In the genomic region with DNA sequence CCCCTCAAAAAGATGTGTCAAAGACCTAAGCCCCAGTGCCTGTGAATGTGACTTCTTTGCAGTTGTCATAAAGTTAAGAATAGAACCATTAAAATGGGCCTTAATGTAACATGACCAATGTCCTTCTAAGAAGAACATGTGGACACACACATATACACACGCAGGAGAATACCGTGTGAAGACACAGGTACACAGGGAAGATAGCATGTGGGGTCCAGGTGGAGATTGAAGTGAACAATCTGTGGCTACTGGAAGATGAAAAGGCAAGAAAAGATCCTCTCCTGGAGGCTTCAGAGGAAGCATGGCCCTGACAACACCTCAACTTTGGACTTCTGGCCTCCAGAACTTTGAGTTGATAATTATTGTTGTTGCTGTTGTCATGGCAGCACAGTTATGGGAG, we compare ENCODE assay signal across 2 cellular contexts.
TF ChIP-seq lines count a peak whose summit lies in the region.

No MANE protein-coding gene starts in this region.

TF ChIP-seq in WTC11, 78 proteins besides CTCF, POLR2A, EP300 and RAD21 (continued from another document and continues in another):
- TF ChIP-seq, protein P1, sequence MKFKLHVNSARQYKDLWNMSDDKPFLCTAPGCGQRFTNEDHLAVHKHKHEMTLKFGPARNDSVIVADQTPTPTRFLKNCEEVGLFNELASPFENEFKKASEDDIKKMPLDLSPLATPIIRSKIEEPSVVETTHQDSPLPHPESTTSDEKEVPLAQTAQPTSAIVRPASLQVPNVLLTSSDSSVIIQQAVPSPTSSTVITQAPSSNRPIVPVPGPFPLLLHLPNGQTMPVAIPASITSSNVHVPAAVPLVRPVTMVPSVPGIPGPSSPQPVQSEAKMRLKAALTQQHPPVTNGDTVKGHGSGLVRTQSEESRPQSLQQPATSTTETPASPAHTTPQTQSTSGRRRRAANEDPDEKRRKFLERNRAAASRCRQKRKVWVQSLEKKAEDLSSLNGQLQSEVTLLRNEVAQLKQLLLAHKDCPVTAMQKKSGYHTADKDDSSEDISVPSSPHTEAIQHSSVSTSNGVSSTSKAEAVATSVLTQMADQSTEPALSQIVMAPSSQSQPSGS (CRISPR knock-in tag; IDR thresholded peaks at IDR 0.05; ENCODE audit: borderline replicate concordance, low read depth) = no peak
- TF ChIP-seq ZNF671 (CRISPR knock-in tag; IDR thresholded peaks at IDR 0.05) (no peak), SMAD3 (CRISPR knock-in tag; IDR thresholded peaks at IDR 0.05; ENCODE audit: borderline replicate concordance) (no peak), NFE2L1 (CRISPR knock-in tag; IDR thresholded peaks at IDR 0.05) (no peak), MLX (CRISPR knock-in tag; IDR thresholded peaks at IDR 0.05) (no peak), NFYB (CRISPR knock-in tag; conservative IDR thresholded peaks at IDR 0.05; ENCODE audit: low read depth) (no peak), PRRX2 (CRISPR knock-in tag; IDR thresholded peaks at IDR 0.05) (0 out of 2 replicates have a peak, but pooled peaks have one; percentile 78), NR3C1 (CRISPR knock-in tag; conservative IDR thresholded peaks at IDR 0.05; ENCODE audit: low read depth) (no peak), SMAD4 (CRISPR knock-in tag; IDR thresholded peaks at IDR 0.05) (no peak), FOXJ3 (CRISPR knock-in tag; IDR thresholded peaks at IDR 0.05; ENCODE audit: borderline replicate concordance) (no peak), NFATC4 (CRISPR knock-in tag; IDR thresholded peaks at IDR 0.05) (peak; percentile 59; the same call in 1 of the 2 replicates), ZBTB43 (CRISPR knock-in tag; IDR thresholded peaks at IDR 0.05) (no peak), CREM (CRISPR knock-in tag; IDR thresholded peaks at IDR 0.05) (no peak), CREB1 (CRISPR knock-in tag; IDR thresholded peaks at IDR 0.05) (no peak), RELA (CRISPR knock-in tag; IDR thresholded peaks at IDR 0.05; ENCODE audit: borderline replicate concordance) (no peak)
- TF ChIP-seq, protein P2, sequence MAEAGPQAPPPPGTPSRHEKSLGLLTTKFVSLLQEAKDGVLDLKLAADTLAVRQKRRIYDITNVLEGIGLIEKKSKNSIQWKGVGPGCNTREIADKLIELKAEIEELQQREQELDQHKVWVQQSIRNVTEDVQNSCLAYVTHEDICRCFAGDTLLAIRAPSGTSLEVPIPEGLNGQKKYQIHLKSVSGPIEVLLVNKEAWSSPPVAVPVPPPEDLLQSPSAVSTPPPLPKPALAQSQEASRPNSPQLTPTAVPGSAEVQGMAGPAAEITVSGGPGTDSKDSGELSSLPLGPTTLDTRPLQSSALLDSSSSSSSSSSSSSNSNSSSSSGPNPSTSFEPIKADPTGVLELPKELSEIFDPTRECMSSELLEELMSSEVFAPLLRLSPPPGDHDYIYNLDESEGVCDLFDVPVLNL (CRISPR knock-in tag; IDR thresholded peaks at IDR 0.05; ENCODE audit: borderline replicate concordance, low read depth) = no peak
- TF ChIP-seq, protein P3, sequence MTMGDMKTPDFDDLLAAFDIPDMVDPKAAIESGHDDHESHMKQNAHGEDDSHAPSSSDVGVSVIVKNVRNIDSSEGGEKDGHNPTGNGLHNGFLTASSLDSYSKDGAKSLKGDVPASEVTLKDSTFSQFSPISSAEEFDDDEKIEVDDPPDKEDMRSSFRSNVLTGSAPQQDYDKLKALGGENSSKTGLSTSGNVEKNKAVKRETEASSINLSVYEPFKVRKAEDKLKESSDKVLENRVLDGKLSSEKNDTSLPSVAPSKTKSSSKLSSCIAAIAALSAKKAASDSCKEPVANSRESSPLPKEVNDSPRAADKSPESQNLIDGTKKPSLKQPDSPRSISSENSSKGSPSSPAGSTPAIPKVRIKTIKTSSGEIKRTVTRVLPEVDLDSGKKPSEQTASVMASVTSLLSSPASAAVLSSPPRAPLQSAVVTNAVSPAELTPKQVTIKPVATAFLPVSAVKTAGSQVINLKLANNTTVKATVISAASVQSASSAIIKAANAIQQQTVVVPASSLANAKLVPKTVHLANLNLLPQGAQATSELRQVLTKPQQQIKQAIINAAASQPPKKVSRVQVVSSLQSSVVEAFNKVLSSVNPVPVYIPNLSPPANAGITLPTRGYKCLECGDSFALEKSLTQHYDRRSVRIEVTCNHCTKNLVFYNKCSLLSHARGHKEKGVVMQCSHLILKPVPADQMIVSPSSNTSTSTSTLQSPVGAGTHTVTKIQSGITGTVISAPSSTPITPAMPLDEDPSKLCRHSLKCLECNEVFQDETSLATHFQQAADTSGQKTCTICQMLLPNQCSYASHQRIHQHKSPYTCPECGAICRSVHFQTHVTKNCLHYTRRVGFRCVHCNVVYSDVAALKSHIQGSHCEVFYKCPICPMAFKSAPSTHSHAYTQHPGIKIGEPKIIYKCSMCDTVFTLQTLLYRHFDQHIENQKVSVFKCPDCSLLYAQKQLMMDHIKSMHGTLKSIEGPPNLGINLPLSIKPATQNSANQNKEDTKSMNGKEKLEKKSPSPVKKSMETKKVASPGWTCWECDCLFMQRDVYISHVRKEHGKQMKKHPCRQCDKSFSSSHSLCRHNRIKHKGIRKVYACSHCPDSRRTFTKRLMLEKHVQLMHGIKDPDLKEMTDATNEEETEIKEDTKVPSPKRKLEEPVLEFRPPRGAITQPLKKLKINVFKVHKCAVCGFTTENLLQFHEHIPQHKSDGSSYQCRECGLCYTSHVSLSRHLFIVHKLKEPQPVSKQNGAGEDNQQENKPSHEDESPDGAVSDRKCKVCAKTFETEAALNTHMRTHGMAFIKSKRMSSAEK (CRISPR knock-in tag; IDR thresholded peaks at IDR 0.05; ENCODE audit: borderline replicate concordance) = peak; percentile 7; the same call in 1 of the 2 replicates
- TF ChIP-seq, protein P4, sequence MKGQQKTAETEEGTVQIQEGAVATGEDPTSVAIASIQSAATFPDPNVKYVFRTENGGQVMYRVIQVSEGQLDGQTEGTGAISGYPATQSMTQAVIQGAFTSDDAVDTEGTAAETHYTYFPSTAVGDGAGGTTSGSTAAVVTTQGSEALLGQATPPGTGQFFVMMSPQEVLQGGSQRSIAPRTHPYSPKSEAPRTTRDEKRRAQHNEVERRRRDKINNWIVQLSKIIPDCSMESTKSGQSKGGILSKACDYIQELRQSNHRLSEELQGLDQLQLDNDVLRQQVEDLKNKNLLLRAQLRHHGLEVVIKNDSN (CRISPR knock-in tag; IDR thresholded peaks at IDR 0.05) = no peak

TF ChIP-seq in H1, 55 proteins besides CTCF, POLR2A, EP300 and RAD21 (continued from another document):
- TF ChIP-seq KDM5A (IDR thresholded peaks at IDR 0.05; ENCODE audit: low read length) (no peak), SP2 (IDR thresholded peaks at IDR 0.05; ENCODE audit: low read length) (no peak), E2F6 (IDR thresholded peaks at IDR 0.05) (0 out of 2 replicates have a peak, but pooled peaks have one; percentile 43), CREB1 (IDR thresholded peaks at IDR 0.05) (no peak), YY1 (IDR thresholded peaks at IDR 0.05; ENCODE audit: low read depth, low read length) (no peak)
